Comparison of ENCODE assay signal across 11 cellular contexts in the genomic region with DNA sequence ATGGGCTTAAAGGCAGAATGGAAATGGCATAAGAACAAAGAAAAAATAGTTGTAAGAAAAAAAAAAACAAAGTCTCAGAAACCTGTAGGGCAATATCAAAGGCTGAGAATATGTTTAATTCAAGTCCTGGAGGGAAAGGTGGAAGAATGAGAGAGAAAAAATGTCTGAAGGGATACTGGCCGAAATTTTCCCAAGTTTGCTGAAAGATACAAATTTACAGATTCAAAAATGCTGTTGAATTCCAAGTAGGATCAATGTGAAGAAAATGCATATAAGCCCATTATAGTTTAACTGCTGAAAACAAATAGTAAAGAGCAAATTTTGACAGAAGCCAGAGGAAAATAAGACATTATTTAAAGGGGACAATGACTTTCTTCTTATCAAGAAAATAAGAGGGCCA.
"Had no signal": no experiment of that assay in that cellular context is flagged by ENCODE, and none has a peak within 500 bp of the region (broad histone marks: within the 10 kb centered on the region; RNA-seq: fewer than 3 reads in every experiment).

No MANE protein-coding gene starts in this region.

- H3K4me3 ChIP-seq: GM23248, GM23338, HAP-1 had no signal

- FAIRE-seq: H1, H54 had no signal

- H3K36me3 ChIP-seq: HAP-1 had no signal

- H3K4me2 ChIP-seq: GM23338 had no signal

- H3K27ac ChIP-seq: GM23248 had no signal

- DNase-seq: GM23248, GOT3, H7, H9, HCEC 1CT, HFFc6 had no signal

- H3K4me1 ChIP-seq: HAP-1 had no signal

- ATAC-seq: GM23338, HCT116 had no signal

- H3K9me3 ChIP-seq: HAP-1 had no signal
